ENCODE assay signal across 9 cellular contexts in genomic region chr1:1344672-1345361, GRCh38. TPM values are rescaled to one million over a fixed set of nuclear protein-coding genes. Genes with fewer than 3 reads are reported as not detected.
DNase-seq lines count a peak whose midpoint lies in the region; ATAC-seq and TF ChIP-seq lines count a peak whose summit lies in the region.
"Had no signal": no experiment of that assay in that cellular context is flagged by ENCODE, and none has a peak within 500 bp of the region (broad histone marks: within the 10 kb centered on the region; RNA-seq: fewer than 3 reads in every experiment).

No MANE protein-coding gene starts in this region.

- no peak overlapping the region for H3K27ac Mint-ChIP-seq in stimulated activated memory B cell treated with anti-CD40 and anti-IgM and Interleukin-4, amounts not matched to agents 10 μg/mL and 1 μg/mL and 100 μg/mL, for 72 hours
- H3K27ac Mint-ChIP-seq: T-helper 1 cell treated with Interleukin-12 subunit alpha and Interleukin-12 subunit beta and Interleukin-4 antibody, amounts not matched to agents 30 μg/mL and 1 μg/mL, for 36 hours had no signal

- peaks cover 7% of the 10 kb centered on the region for H3K36me3 Mint-ChIP-seq in stimulated activated memory B cell treated with anti-CD40 and anti-IgM and Interleukin-4, amounts not matched to agents 10 μg/mL and 1 μg/mL and 100 μg/mL, for 72 hours

- H3K4me3 ChIP-seq in H7 (ENCODE audit: insufficient read depth, low read depth, low read length) (no peak overlapping the region), SJSA1 (peak overlapping the region; percentile 8)

- no peak overlapping the region for H3K4me3 Mint-ChIP-seq in stimulated activated memory B cell treated with anti-CD40 and anti-IgM and Interleukin-4, amounts not matched to agents 10 μg/mL and 1 μg/mL and 100 μg/mL, for 72 hours
- H3K4me3 Mint-ChIP-seq: T-helper 1 cell treated with Interleukin-12 subunit alpha and Interleukin-12 subunit beta and Interleukin-4 antibody, amounts not matched to agents 30 μg/mL and 1 μg/mL, for 36 hours had no signal

- DNase-seq in H7 (peak; percentile 91), SJSA1 (ENCODE audit: low read depth in 1 of 2, low spot score in 2 of 2) (peak; percentile 96 to 99), erythroblast (lab: John Stamatoyannopoulos, UW) (peak; percentile 27 to 62), NCI-H526 treated with DMSO at 0.1 percent for 48 hours (lab: John Stamatoyannopoulos, UW) (no peak)
- peak; percentile 53 to 58 for DNase-seq in stimulated activated CD4-positive, alpha-beta T cell treated with anti-CD3 and anti-CD28 coated beads, Interleukin-15, amount 100 ng/mL, for 48 hours (ENCODE audit: low read depth in 2 of 2)

- no peak for TF ChIP-seq POLR2A in erythroblast (IDR thresholded peaks at IDR 0.05; ENCODE audit: low read length)

- ATAC-seq in HG03432 (IDR thresholded peaks at IDR 0.05; ENCODE audit: unreplicated experiment), result no peak
- ATAC-seq in HG03108 (IDR thresholded peaks at IDR 0.05; ENCODE audit: unreplicated experiment), result no peak
- ATAC-seq in stimulated activated memory B cell treated with anti-CD40 and anti-IgM and Interleukin-4, amounts not matched to agents 10 μg/mL and 1 μg/mL and 100 μg/mL, for 72 hours, result no peak

- no peaks in the 10 kb centered on the region for H3K9me3 ChIP-seq in SJSA1 (replicated peaks)

- H3K27me3 Mint-ChIP-seq in stimulated activated memory B cell treated with anti-CD40 and anti-IgM and Interleukin-4, amounts not matched to agents 10 μg/mL and 1 μg/mL and 100 μg/mL, for 72 hours, result no peaks in the 10 kb centered on the region

- H3K4me1 ChIP-seq in SJSA1 (replicated peaks), result peaks cover 59% of the 10 kb centered on the region

- peaks cover 39% of the 10 kb centered on the region for H3K4me1 Mint-ChIP-seq in stimulated activated memory B cell treated with anti-CD40 and anti-IgM and Interleukin-4, amounts not matched to agents 10 μg/mL and 1 μg/mL and 100 μg/mL, for 72 hours

- H3K36me3 ChIP-seq in H7 (replicated peaks; ENCODE audit: control insufficient read depth, insufficient read depth, low read length), result peaks cover 9% of the 10 kb centered on the region
- peaks cover 61% of the 10 kb centered on the region for H3K36me3 ChIP-seq in SJSA1

- no peaks in the 10 kb centered on the region for H3K27me3 ChIP-seq in H7 (ENCODE audit: control insufficient read depth, insufficient read depth, low read length)
- no peaks in the 10 kb centered on the region for H3K27me3 ChIP-seq in SJSA1 (replicated peaks)

- H3K9me3 Mint-ChIP-seq in stimulated activated memory B cell treated with anti-CD40 and anti-IgM and Interleukin-4, amounts not matched to agents 10 μg/mL and 1 μg/mL and 100 μg/mL, for 72 hours, result no peaks in the 10 kb centered on the region
- H3K9me3 Mint-ChIP-seq: T-helper 1 cell treated with Interleukin-12 subunit alpha and Interleukin-12 subunit beta and Interleukin-4 antibody, amounts not matched to agents 30 μg/mL and 1 μg/mL, for 36 hours had no signal

- peak overlapping the region; percentile 68 for H3K27ac ChIP-seq in SJSA1

RNA-seq across cellular contexts. Expression of gene DVL1, which starts 4.4 kb away (rescaled TPM):
- 189 and 191 TPM in 2 replicates for total RNA-seq in H7 (2014; rRNA removed; shearing (Covaris generic))
- 85.2 and 95.9 TPM in 2 replicates for total RNA-seq in SJSA1 (2014; rRNA removed; shearing (Covaris generic))

RNA-seq across cellular contexts. Expression of gene MXRA8, which starts 13.5 kb away (rescaled TPM):
- 54.2 and 80.1 TPM in 2 replicates for total RNA-seq in H7 (2014; rRNA removed; shearing (Covaris generic))
- total RNA-seq in SJSA1 (2014; rRNA removed; shearing (Covaris generic)), result 192 and 224 TPM in 2 replicates

RNA-seq across cellular contexts. Expression of gene TAS1R3, which starts 13.7 kb away (rescaled TPM):
- 0.14 TPM in 1 of 2 replicates, not detected in the other for total RNA-seq in H7 (2014; rRNA removed; shearing (Covaris generic))
- 0.03 and 0.16 TPM in 2 replicates for total RNA-seq in SJSA1 (2014; rRNA removed; shearing (Covaris generic))

RNA-seq across cellular contexts. Expression of gene CPTP, which starts 20.2 kb away (rescaled TPM):
- total RNA-seq in H7 (2014; rRNA removed; shearing (Covaris generic)), result 25.0 and 27.7 TPM in 2 replicates
- 29.4 and 39.2 TPM in 2 replicates for total RNA-seq in SJSA1 (2014; rRNA removed; shearing (Covaris generic))

RNA-seq across cellular contexts. Expression of gene INTS11, which starts 20.4 kb away (rescaled TPM):
- 169 and 189 TPM in 2 replicates for total RNA-seq in H7 (2014; rRNA removed; shearing (Covaris generic))
- total RNA-seq in SJSA1 (2014; rRNA removed; shearing (Covaris generic)), result 66.7 and 81.0 TPM in 2 replicates
